In genomic region chr20:45470262-45470931, GRCh38 we compare ENCODE assay signal across 9 cellular contexts. TPM values are rescaled to one million over a fixed set of nuclear protein-coding genes. Genes with fewer than 3 reads are reported as not detected.
DNase-seq lines count a peak whose midpoint lies in the region; ATAC-seq and FAIRE-seq lines count a peak whose summit lies in the region.
"Had no signal": no experiment of that assay in that cellular context is flagged by ENCODE, and none has a peak within 500 bp of the region (broad histone marks: within the 10 kb centered on the region; RNA-seq: fewer than 3 reads in every experiment).

No MANE protein-coding gene starts in this region.

- peak; percentile 62 for FAIRE-seq in GM19239 (lab: Jason Lieb, UNC)

- H4K20me1 ChIP-seq in BLaER1 treated with 17β-estradiol and CSF1 and Interleukin-3, amounts not matched to agents 10 nM and 100 nM = no peaks in the 10 kb centered on the region

- peak overlapping the region; percentile 38 to 78 (median 72) for H3K9ac ChIP-seq in BLaER1 treated with 17β-estradiol and CSF1 and Interleukin-3, amounts not matched to agents 10 nM and 100 nM
- peak overlapping the region in 2 of 3 donors; percentile 29 to 40 for H3K9ac ChIP-seq in skeletal muscle tissue (ENCODE audit: low read depth in 1 of 3, low read length in 3 of 3)

- DNase-seq in GM19239 (ENCODE audit: insufficient read length, low spot score) (no peak), NCI-H1092 (lab: John Stamatoyannopoulos, UW) (peak; percentile 54), astrocyte of the hippocampus (ENCODE audit: low read depth, low spot score) (peak; percentile 42), iris pigment epithelial cell (ENCODE audit: low read depth) (peak; percentile 25), NCI-H2107 (lab: John Stamatoyannopoulos, UW) (no peak)

- H3K36me3 ChIP-seq in BLaER1 treated with 17β-estradiol and CSF1 and Interleukin-3, amounts not matched to agents 10 nM and 100 nM = no peaks in the 10 kb centered on the region
- no peaks in the 10 kb centered on the region for H3K36me3 ChIP-seq in skeletal muscle tissue (ENCODE audit: control insufficient read depth in 3 of 3, insufficient read depth in 3 of 3, low read length in 3 of 3)

- peak overlapping the region; percentile 93 to 100 (median 96) for H3K4me2 ChIP-seq in BLaER1 treated with 17β-estradiol and CSF1 and Interleukin-3, amounts not matched to agents 10 nM and 100 nM

- H3K27ac ChIP-seq in BLaER1 treated with 17β-estradiol and CSF1 and Interleukin-3, amounts not matched to agents 10 nM and 100 nM = peak overlapping the region; percentile 10 to 76 (median 52); a peak in 21 of 22 replicates
- no peak overlapping the region for H3K27ac ChIP-seq in skeletal muscle tissue (ENCODE audit: low read depth, low read length)

- peaks cover 14 to 25% (median 21%) of the 10 kb centered on the region in 10 experiments for H3K4me1 ChIP-seq in BLaER1 treated with 17β-estradiol and CSF1 and Interleukin-3, amounts not matched to agents 10 nM and 100 nM
- peaks cover 12 to 16% (median 14%) of the 10 kb centered on the region in 3 donors for H3K4me1 ChIP-seq in skeletal muscle tissue (ENCODE audit: control insufficient read depth in 3 of 3, insufficient read depth in 3 of 3, low read length in 3 of 3)

- no peak for ATAC-seq in GM21717 (IDR thresholded peaks at IDR 0.05; ENCODE audit: unreplicated experiment)

- peaks cover 18 to 34% (median 29%) of the 10 kb centered on the region in 11 experiments for H3K27me3 ChIP-seq in BLaER1 treated with 17β-estradiol and CSF1 and Interleukin-3, amounts not matched to agents 10 nM and 100 nM
- H3K27me3 ChIP-seq in skeletal muscle tissue (ENCODE audit: control insufficient read depth in 3 of 3, insufficient read depth in 3 of 3, low read length in 3 of 3) = peaks cover 36 to 45% (median 45%) of the 10 kb centered on the region in 3 donors

- no peaks in the 10 kb centered on the region for H3K9me3 ChIP-seq in BLaER1 treated with 17β-estradiol and CSF1 and Interleukin-3, amounts not matched to agents 10 nM and 100 nM (replicated peaks in 1 of 11)
- H3K9me3 ChIP-seq in skeletal muscle tissue (ENCODE audit: control insufficient read depth in 3 of 3, low read length in 3 of 3) = no peaks in the 10 kb centered on the region

- peak overlapping the region; percentile 58 to 76 (median 62) for H3K4me3 ChIP-seq in BLaER1 treated with 17β-estradiol and CSF1 and Interleukin-3, amounts not matched to agents 10 nM and 100 nM
- H3K4me3 ChIP-seq in skeletal muscle tissue (ENCODE audit: low read length in 3 of 3) = peak overlapping the region; percentile 43 to 60 (median 56)

RNA-seq across cellular contexts. Expression of gene WFDC2, which starts 0.8 kb away (rescaled TPM):
- total RNA-seq in skeletal muscle tissue = not detected
- total RNA-seq: HT1080 had no signal

RNA-seq across cellular contexts. Expression of gene SPINT3, which starts 45.0 kb away (rescaled TPM):
- not detected for total RNA-seq in skeletal muscle tissue
- total RNA-seq: HT1080 had no signal

RNA-seq across cellular contexts. Expression of gene PIGT, which starts 54.5 kb away (rescaled TPM):
- 16.2 TPM for total RNA-seq in skeletal muscle tissue

Comparison
In these comparisons a context has a peak if more than half of its experiments do, and no peak if none do; other contexts are left out.
1. DNase-seq: peak in NCI-H1092 (single experiment), astrocyte of the hippocampus (single experiment) and iris pigment epithelial cell (single experiment); none in GM19239 (single experiment) and NCI-H2107 (single experiment).